1 cellular context compared by ENCODE assay signal in the genomic region with DNA sequence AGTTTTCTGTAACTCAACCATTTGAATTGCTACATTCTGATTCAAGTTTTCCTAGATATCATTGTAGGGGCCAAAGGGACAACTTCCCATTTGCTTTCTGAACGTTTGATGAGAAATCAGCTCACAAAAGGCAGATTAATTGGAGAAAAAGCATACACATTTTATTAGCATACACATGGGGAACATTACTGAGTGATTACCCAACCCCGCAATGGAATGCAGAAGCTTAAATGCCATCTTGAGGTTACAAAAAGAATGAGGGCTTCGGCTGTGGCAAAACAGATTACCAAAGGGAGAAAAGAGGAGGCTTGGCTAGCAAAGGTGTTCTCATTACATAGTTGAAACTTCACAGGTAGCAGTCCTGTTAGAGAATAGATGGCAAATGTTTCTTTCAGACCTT.
TF ChIP-seq lines count a peak whose summit lies in the region.

No MANE protein-coding gene starts in this region.

TF ChIP-seq in SK-N-SH, 30 proteins besides CTCF, POLR2A, EP300 and RAD21 (continued from another document):
- TF ChIP-seq, protein P1, sequence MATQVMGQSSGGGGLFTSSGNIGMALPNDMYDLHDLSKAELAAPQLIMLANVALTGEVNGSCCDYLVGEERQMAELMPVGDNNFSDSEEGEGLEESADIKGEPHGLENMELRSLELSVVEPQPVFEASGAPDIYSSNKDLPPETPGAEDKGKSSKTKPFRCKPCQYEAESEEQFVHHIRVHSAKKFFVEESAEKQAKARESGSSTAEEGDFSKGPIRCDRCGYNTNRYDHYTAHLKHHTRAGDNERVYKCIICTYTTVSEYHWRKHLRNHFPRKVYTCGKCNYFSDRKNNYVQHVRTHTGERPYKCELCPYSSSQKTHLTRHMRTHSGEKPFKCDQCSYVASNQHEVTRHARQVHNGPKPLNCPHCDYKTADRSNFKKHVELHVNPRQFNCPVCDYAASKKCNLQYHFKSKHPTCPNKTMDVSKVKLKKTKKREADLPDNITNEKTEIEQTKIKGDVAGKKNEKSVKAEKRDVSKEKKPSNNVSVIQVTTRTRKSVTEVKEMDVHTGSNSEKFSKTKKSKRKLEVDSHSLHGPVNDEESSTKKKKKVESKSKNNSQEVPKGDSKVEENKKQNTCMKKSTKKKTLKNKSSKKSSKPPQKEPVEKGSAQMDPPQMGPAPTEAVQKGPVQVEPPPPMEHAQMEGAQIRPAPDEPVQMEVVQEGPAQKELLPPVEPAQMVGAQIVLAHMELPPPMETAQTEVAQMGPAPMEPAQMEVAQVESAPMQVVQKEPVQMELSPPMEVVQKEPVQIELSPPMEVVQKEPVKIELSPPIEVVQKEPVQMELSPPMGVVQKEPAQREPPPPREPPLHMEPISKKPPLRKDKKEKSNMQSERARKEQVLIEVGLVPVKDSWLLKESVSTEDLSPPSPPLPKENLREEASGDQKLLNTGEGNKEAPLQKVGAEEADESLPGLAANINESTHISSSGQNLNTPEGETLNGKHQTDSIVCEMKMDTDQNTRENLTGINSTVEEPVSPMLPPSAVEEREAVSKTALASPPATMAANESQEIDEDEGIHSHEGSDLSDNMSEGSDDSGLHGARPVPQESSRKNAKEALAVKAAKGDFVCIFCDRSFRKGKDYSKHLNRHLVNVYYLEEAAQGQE (IDR thresholded peaks at IDR 0.05; ENCODE audit: low read depth, low read length): no peak
